1 cellular context compared by ENCODE assay signal in the genomic region with DNA sequence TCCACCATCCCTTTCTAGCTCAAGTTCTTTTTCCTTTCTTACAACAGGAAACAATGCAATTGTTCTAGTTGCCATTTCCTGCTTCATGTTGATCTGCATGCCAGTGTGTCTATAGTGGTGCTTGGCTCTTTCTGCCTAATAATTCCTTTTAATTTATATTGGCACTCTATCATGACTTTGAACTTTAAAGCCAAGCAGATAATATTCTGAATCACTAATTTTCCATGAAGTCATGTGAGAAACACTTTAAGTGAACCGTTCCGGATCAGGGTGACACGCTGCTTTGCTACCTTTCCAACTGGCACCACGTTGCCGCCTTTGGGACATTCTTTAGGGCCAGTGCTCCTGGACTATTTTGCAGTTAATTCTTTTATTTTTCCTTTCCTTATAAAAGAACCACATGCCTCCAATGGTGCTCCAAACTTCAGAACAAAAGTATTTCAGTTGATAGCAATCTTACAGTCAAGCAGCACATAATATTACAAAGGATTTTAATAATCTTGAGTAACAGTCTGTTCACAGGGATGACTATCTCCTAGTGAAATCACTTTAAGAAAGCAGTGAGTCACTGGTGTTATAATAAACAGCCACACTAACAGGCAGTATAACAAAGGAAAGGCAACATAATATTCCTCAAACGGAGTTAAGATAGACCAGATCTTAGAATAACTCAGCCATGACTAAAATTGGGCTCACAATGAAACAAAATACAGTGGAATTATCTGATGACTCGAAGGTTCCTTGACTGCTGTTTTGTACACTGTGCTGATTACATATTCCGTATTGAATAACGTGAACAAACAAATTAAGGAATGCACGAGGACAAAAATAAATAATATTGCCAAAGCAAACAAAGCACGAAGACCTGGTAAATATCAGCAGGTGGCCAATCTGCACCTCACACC.
A peak's percentile ranks its signal among the peaks of the same experiment; 100 is the strongest.
TF ChIP-seq lines count a peak whose summit lies in the region.

No MANE protein-coding gene starts in this region.

TF ChIP-seq in HEK293, 187 proteins besides CTCF, POLR2A, EP300 and RAD21 (continued from another document):
- TF ChIP-seq ZBTB17 (tag by site-specific recombination; IDR thresholded peaks at IDR 0.05) (peak; percentile 49; the same call in 1 of the 2 replicates), PRDM6 (tag by site-specific recombination; IDR thresholded peaks at IDR 0.05) (peak; percentile 91), HIC1 (tag by site-specific recombination; IDR thresholded peaks at IDR 0.05) (peak; percentile 72; the same call in 1 of the 2 replicates), ZNF214 (tag by site-specific recombination; IDR thresholded peaks at IDR 0.05; ENCODE audit: borderline replicate concordance) (no peak), ZNF146 (tag by site-specific recombination; IDR thresholded peaks at IDR 0.05) (peak; percentile 86), ZNF580 (tag by site-specific recombination; IDR thresholded peaks at IDR 0.05) (no peak), ZNF184 (tag by site-specific recombination; IDR thresholded peaks at IDR 0.05) (0 out of 2 replicates have a peak, but pooled peaks have one; percentile 10), ZNF266 (tag by site-specific recombination; IDR thresholded peaks at IDR 0.05; ENCODE audit: low read depth) (no peak), ZNF391 (tag by site-specific recombination; IDR thresholded peaks at IDR 0.05; ENCODE audit: borderline replicate concordance, low read depth) (peak; percentile 59; the same call in 1 of the 2 replicates), HOXD13 (CRISPR knock-in tag; IDR thresholded peaks at IDR 0.05; ENCODE audit: borderline replicate concordance) (no peak), BCL11A (tag by site-specific recombination; IDR thresholded peaks at IDR 0.05; ENCODE audit: low read depth) (peak; percentile 65; the same call in 1 of the 2 replicates), ZBTB21 (tag by site-specific recombination; IDR thresholded peaks at IDR 0.05) (0 out of 2 replicates have a peak, but pooled peaks have one; percentile 14), ZNF157 (tag by site-specific recombination; IDR thresholded peaks at IDR 0.05) (no peak), ZNF629 (tag by site-specific recombination; IDR thresholded peaks at IDR 0.05) (peak; percentile 88), FEZF1 (tag by site-specific recombination; IDR thresholded peaks at IDR 0.05) (peak; percentile 31; the same call in 1 of the 2 replicates), SP3 (tag by site-specific recombination; IDR thresholded peaks at IDR 0.05) (0 out of 2 replicates have a peak, but pooled peaks have one; percentile 23), ZFP3 (tag by site-specific recombination; IDR thresholded peaks at IDR 0.05; ENCODE audit: low read depth) (no peak), SP7 (tag by site-specific recombination; IDR thresholded peaks at IDR 0.05) (peak; percentile 91), ZNF10 (tag by site-specific recombination; IDR thresholded peaks at IDR 0.05) (0 out of 2 replicates have a peak, but pooled peaks have one; percentile 23), ZEB2 (tag by site-specific recombination; IDR thresholded peaks at IDR 0.05) (peak; percentile 68; the same call in 1 of the 2 replicates), ZNF639 (tag by site-specific recombination; IDR thresholded peaks at IDR 0.05) (peak; percentile 80), ZNF600 (tag by site-specific recombination; IDR thresholded peaks at IDR 0.05) (peak; percentile 81), TSHZ1 (tag by site-specific recombination; IDR thresholded peaks at IDR 0.05; ENCODE audit: borderline replicate concordance) (peak; percentile 65), OVOL3 (tag by site-specific recombination; IDR thresholded peaks at IDR 0.05) (peak; percentile 74), ZBTB1 (tag by site-specific recombination; IDR thresholded peaks at IDR 0.05) (0 out of 2 replicates have a peak, but pooled peaks have one; percentile 20), ZXDB (tag by site-specific recombination; IDR thresholded peaks at IDR 0.05) (peak; percentile 30; the same call in 1 of the 2 replicates), ZSCAN30 (tag by site-specific recombination; IDR thresholded peaks at IDR 0.05) (peak; percentile 20; the same call in 1 of the 2 replicates), KLF8 (tag by site-specific recombination; IDR thresholded peaks at IDR 0.05) (peak; percentile 40; the same call in 1 of the 2 replicates), PRDM1 (tag by site-specific recombination; IDR thresholded peaks at IDR 0.05) (0 out of 2 replicates have a peak, but pooled peaks have one; percentile 13), SETDB1 (IDR thresholded peaks at IDR 0.05; ENCODE audit: insufficient read length, low read length) (peak; percentile 23), ZNF398 (tag by site-specific recombination; IDR thresholded peaks at IDR 0.05) (peak; percentile 8; the same call in 1 of the 2 replicates), ZNF335 (tag by site-specific recombination; conservative IDR thresholded peaks at IDR 0.05) (peak; percentile 30; the same call in 1 of the 2 replicates)
- TF ChIP-seq, protein P1, sequence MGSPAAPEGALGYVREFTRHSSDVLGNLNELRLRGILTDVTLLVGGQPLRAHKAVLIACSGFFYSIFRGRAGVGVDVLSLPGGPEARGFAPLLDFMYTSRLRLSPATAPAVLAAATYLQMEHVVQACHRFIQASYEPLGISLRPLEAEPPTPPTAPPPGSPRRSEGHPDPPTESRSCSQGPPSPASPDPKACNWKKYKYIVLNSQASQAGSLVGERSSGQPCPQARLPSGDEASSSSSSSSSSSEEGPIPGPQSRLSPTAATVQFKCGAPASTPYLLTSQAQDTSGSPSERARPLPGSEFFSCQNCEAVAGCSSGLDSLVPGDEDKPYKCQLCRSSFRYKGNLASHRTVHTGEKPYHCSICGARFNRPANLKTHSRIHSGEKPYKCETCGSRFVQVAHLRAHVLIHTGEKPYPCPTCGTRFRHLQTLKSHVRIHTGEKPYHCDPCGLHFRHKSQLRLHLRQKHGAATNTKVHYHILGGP (tag by site-specific recombination; IDR thresholded peaks at IDR 0.05): peak; percentile 68
- TF ChIP-seq, protein P2, sequence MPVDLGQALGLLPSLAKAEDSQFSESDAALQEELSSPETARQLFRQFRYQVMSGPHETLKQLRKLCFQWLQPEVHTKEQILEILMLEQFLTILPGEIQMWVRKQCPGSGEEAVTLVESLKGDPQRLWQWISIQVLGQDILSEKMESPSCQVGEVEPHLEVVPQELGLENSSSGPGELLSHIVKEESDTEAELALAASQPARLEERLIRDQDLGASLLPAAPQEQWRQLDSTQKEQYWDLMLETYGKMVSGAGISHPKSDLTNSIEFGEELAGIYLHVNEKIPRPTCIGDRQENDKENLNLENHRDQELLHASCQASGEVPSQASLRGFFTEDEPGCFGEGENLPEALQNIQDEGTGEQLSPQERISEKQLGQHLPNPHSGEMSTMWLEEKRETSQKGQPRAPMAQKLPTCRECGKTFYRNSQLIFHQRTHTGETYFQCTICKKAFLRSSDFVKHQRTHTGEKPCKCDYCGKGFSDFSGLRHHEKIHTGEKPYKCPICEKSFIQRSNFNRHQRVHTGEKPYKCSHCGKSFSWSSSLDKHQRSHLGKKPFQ (tag by site-specific recombination; IDR thresholded peaks at IDR 0.05): no peak
- TF ChIP-seq, protein P3, sequence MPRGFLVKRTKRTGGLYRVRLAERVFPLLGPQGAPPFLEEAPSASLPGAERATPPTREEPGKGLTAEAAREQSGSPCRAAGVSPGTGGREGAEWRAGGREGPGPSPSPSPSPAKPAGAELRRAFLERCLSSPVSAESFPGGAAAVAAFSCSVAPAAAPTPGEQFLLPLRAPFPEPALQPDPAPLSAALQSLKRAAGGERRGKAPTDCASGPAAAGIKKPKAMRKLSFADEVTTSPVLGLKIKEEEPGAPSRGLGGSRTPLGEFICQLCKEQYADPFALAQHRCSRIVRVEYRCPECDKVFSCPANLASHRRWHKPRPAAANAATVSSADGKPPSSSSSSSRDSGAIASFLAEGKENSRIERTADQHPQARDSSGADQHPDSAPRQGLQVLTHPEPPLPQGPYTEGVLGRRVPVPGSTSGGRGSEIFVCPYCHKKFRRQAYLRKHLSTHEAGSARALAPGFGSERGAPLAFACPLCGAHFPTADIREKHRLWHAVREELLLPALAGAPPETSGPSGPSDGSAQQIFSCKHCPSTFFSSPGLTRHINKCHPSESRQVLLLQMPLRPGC (tag by site-specific recombination; IDR thresholded peaks at IDR 0.05): peak; percentile 90
